In genomic region chr9:37575921-37576721, GRCh38 we compare ENCODE assay signal across 9 cellular contexts. TPM values are rescaled to one million over a fixed set of nuclear protein-coding genes. Genes with fewer than 3 reads are reported as not detected.
DNase-seq lines count a peak whose midpoint lies in the region; ATAC-seq and TF ChIP-seq lines count a peak whose summit lies in the region.
"Had no signal": no experiment of that assay in that cellular context is flagged by ENCODE, and none has a peak within 500 bp of the region (broad histone marks: within the 10 kb centered on the region; RNA-seq: fewer than 3 reads in every experiment).

TSS of gene FBXO10 (minus strand) at chr9:37576380. CDS start at chr9:37541768, 34,612 bp downstream.

- H3K9me3 ChIP-seq in muscle layer of duodenum (ENCODE audit: control insufficient read depth in 1 of 2, low read length in 2 of 2): no peaks in the 10 kb centered on the region

- H3K27ac Mint-ChIP-seq in activated T-helper 2 cell treated with anti-CD3 and anti-CD28 coated beads, Interferon-gamma antibody, Interleukin-2, Interleukin-4, amounts not matched to agents 10 μg/mL and 5 μg/mL and 100 μg/mL, durations not matched to agents 14 hours and 24 hours and 36 hours: no peak within 1 kb of the TSS

- peaks cover 14% of the 10 kb centered on the region for H3K36me3 Mint-ChIP-seq in activated T-helper 2 cell treated with anti-CD3 and anti-CD28 coated beads, Interferon-gamma antibody, Interleukin-2, Interleukin-4, amounts not matched to agents 10 μg/mL and 5 μg/mL and 100 μg/mL, durations not matched to agents 14 hours and 24 hours and 36 hours (ENCODE audit: low read depth)

- peaks cover 15% of the 10 kb centered on the region for H3K27me3 Mint-ChIP-seq in activated T-helper 2 cell treated with anti-CD3 and anti-CD28 coated beads, Interferon-gamma antibody, Interleukin-2, Interleukin-4, amounts not matched to agents 10 μg/mL and 5 μg/mL and 100 μg/mL, durations not matched to agents 14 hours and 24 hours and 36 hours (ENCODE audit: low read depth)

- peaks cover 12% of the 10 kb centered on the region for H3K4me1 Mint-ChIP-seq in activated T-helper 2 cell treated with anti-CD3 and anti-CD28 coated beads, Interferon-gamma antibody, Interleukin-2, Interleukin-4, amounts not matched to agents 10 μg/mL and 5 μg/mL and 100 μg/mL, durations not matched to agents 14 hours and 24 hours and 36 hours (ENCODE audit: low read depth)

- H3K9me3 Mint-ChIP-seq in activated T-helper 2 cell treated with anti-CD3 and anti-CD28 coated beads, Interferon-gamma antibody, Interleukin-2, Interleukin-4, amounts not matched to agents 10 μg/mL and 5 μg/mL and 100 μg/mL, durations not matched to agents 14 hours and 24 hours and 36 hours: no peaks in the 10 kb centered on the region

- no peak for DNase-seq in AG09309 (ENCODE audit: low read depth)
- peak; percentile 92 for DNase-seq in NCI-H82 (lab: John Stamatoyannopoulos, UW)
- peak; percentile 44 for DNase-seq in activated T-helper 2 cell treated with anti-CD3 and anti-CD28 coated beads, Interferon-gamma antibody, Interleukin-2, Interleukin-4, amounts not matched to agents 10 μg/mL and 5 μg/mL and 100 μg/mL, durations not matched to agents 14 hours and 24 hours and 36 hours (ENCODE audit: low spot score)
- DNase-seq in fibroblast of mammary gland (ENCODE audit: low read depth): peak; percentile 59
- peak; percentile 41 for DNase-seq in stromal cell of bone marrow (ENCODE audit: low read depth)

- no peaks in the 10 kb centered on the region for H3K27me3 ChIP-seq in muscle layer of duodenum (ENCODE audit: low read depth, low read length)

- H3K4me1 ChIP-seq in muscle layer of duodenum (ENCODE audit: control insufficient read depth in 1 of 2, insufficient read depth in 2 of 2, low read length in 2 of 2): peaks cover 7 to 12% of the 10 kb centered on the region in 2 donors

- TF ChIP-seq CTCF in AG09309 (IDR thresholded peaks at IDR 0.05; ENCODE audit: control insufficient read depth, insufficient read depth, low read depth, low read length, missing control alignments): no peak
- TF ChIP-seq CTCF in fibroblast of mammary gland (conservative IDR thresholded peaks at IDR 0.05; ENCODE audit: control insufficient read depth, insufficient read depth, low read depth, low read length): no peak

- H3K4me3 Mint-ChIP-seq in activated T-helper 2 cell treated with anti-CD3 and anti-CD28 coated beads, Interferon-gamma antibody, Interleukin-2, Interleukin-4, amounts not matched to agents 10 μg/mL and 5 μg/mL and 100 μg/mL, durations not matched to agents 14 hours and 24 hours and 36 hours (ENCODE audit: low read depth): peak within 1 kb of the TSS; percentile 79

- ATAC-seq in GM19023 (IDR thresholded peaks at IDR 0.05; ENCODE audit: unreplicated experiment) (peak; percentile 71), HG03159 (IDR thresholded peaks at IDR 0.05; ENCODE audit: unreplicated experiment) (peak; percentile 73)
- ATAC-seq: HCT116 had no signal

- H3K4me3 ChIP-seq in AG09309 (ENCODE audit: control insufficient read depth, low read depth, low read length) (peak within 1 kb of the TSS; percentile 73), fibroblast of mammary gland (ENCODE audit: control insufficient read depth, low read depth, low read length) (peak within 1 kb of the TSS; percentile 75), muscle layer of duodenum (ENCODE audit: low read depth in 1 of 2, low read length in 2 of 2) (peak within 1 kb of the TSS; percentile 71 to 80)

- peak within 1 kb of the TSS; percentile 73 for H3K27ac ChIP-seq in muscle layer of duodenum (ENCODE audit: low read length)

- intact Hi-C loops in activated T-helper 2 cell treated with anti-CD3 and anti-CD28 coated beads, Interferon-gamma antibody, Interleukin-2, Interleukin-4, amounts not matched to agents 10 μg/mL and 5 μg/mL and 100 μg/mL, durations not matched to agents 14 hours and 24 hours and 36 hours (cut with micrococcal nuclease): loop anchor here (5.0 kb wide), 1 partner anchor 89 kb away; the partner anchor contains the start of gene POLR1E

- H3K36me3 ChIP-seq in muscle layer of duodenum (ENCODE audit: control insufficient read depth in 1 of 2, insufficient read depth in 2 of 2, low read length in 2 of 2): peaks cover 0 to 4% of the 10 kb centered on the region in 2 donors

RNA-seq across cellular contexts. Expression of gene FBXO10, which starts in this region (rescaled TPM):
- total RNA-seq in activated T-helper 2 cell treated with anti-CD3 and anti-CD28 coated beads, Interferon-gamma antibody, Interleukin-2, Interleukin-4, amounts not matched to agents 10 μg/mL and 5 μg/mL and 100 μg/mL, durations not matched to agents 14 hours and 24 hours and 36 hours: 1.8 and 2.4 TPM in 2 replicates
